Comparison of ENCODE assay signal across 12 cellular contexts in the genomic region with DNA sequence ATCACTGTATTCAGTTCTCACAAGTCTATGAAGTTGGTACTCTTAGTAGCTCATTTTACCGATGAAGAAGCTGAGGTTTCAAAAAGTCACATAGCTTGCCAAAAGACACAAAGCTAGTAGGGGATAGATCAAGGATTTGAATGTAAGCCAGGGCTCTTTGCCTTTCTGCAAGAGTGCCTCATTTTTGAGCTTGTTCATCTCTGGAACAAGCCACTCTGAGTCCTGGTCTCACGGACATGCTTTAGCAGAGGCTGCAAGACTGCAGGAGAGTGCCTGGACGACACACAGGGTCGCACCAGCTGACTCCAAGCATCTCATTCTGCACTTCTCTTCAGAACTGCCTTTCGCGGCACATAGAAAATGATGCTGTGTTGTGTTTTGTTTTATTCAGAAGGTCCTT. TPM values are rescaled to one million over a fixed set of nuclear protein-coding genes. Genes with fewer than 3 reads are reported as not detected.
DNase-seq lines count a peak whose midpoint lies in the region; ATAC-seq and TF ChIP-seq lines count a peak whose summit lies in the region.
"Had no signal": no experiment of that assay in that cellular context is flagged by ENCODE, and none has a peak within 500 bp of the region (broad histone marks: within the 10 kb centered on the region; RNA-seq: fewer than 3 reads in every experiment).

No MANE protein-coding gene starts in this region.

- TF ChIP-seq EP300 in suprapubic skin (IDR thresholded peaks at IDR 0.05) = no peak

- H3K4me1 ChIP-seq in right lobe of liver = peaks cover 0 to 40% (median 19%) of the 10 kb centered on the region in 4 donors
- H3K4me1 ChIP-seq in suprapubic skin = peaks cover 77% of the 10 kb centered on the region

- 43% methylated on average over 6 of the region's 6 CpGs for WGBS in right lobe of liver (ENCODE audit: insufficient coverage, low coverage, low lambda C conversion rate, missing lambda C conversion rate)
- WGBS in suprapubic skin = 43% methylated on average over 6 of the region's 6 CpGs

- intact Hi-C loops in right lobe of liver (cut with DNase I) = loop anchor here (5.0 to 10.0 kb wide), 3 partner anchors 100 to 713 kb away; no protein-coding TSS in a partner anchor

- no peaks in the 10 kb centered on the region for H3K36me3 ChIP-seq in right lobe of liver
- no peaks in the 10 kb centered on the region for H3K36me3 ChIP-seq in suprapubic skin

- no peak overlapping the region for H3K4me3 ChIP-seq in right lobe of liver
- peak overlapping the region; percentile 90 for H3K4me3 ChIP-seq in suprapubic skin
- H3K4me3 ChIP-seq: body of pancreas had no signal

- no peaks in the 10 kb centered on the region for H3K27me3 ChIP-seq in right lobe of liver
- peaks cover 2% of the 10 kb centered on the region for H3K27me3 ChIP-seq in suprapubic skin
- H3K27me3 ChIP-seq: body of pancreas had no signal

- H3K9me3 ChIP-seq in right lobe of liver (no peaks in the 10 kb centered on the region), suprapubic skin (no peaks in the 10 kb centered on the region)
- H3K9me3 ChIP-seq: body of pancreas had no signal

- DNase-seq in NCI-H1105 treated with DMSO at 0.1 percent for 48 hours (lab: John Stamatoyannopoulos, UW) (peak; percentile 23), NCI-H1105 (lab: John Stamatoyannopoulos, UW) (no peak), astrocyte of the hippocampus (ENCODE audit: low read depth, low spot score) (peak; percentile 77), right lobe of liver (no peak), suprapubic skin (ENCODE audit: low spot score in 2 of 2) (no peak), NCI-H69 (lab: John Stamatoyannopoulos, UW) (no peak)
- DNase-seq in activated CD4-positive, alpha-beta T cell treated with anti-CD3 and anti-CD28 coated beads for 1 hour = no peak
- DNase-seq: body of pancreas; Kasumi-1; stimulated activated CD4-positive, alpha-beta T cell treated with anti-CD3 and anti-CD28 coated beads, Interleukin-15, amount 100 ng/mL, for 24 hours; stimulated activated naive CD4-positive, alpha-beta T cell treated with Interleukin-2 at 50 U/mL for 16 hours had no signal

- no peak for TF ChIP-seq POLR2A in right lobe of liver (IDR thresholded peaks at IDR 0.05)
- TF ChIP-seq POLR2A in suprapubic skin (IDR thresholded peaks at IDR 0.05) = no peak

- H3K27ac ChIP-seq in right lobe of liver = peak overlapping the region in 2 of 3 donors; percentile 5 to 39
- peak overlapping the region; percentile 99 for H3K27ac ChIP-seq in suprapubic skin

- TF ChIP-seq CTCF in right lobe of liver (IDR thresholded peaks at IDR 0.05) = no peak
- TF ChIP-seq CTCF in suprapubic skin (IDR thresholded peaks at IDR 0.05) = no peak

- ATAC-seq in right lobe of liver (no peak), HG03432 (IDR thresholded peaks at IDR 0.05; ENCODE audit: unreplicated experiment) (no peak)
- ATAC-seq: body of pancreas had no signal

RNA-seq across cellular contexts. Expression of gene NUAK1, which starts 3.7 kb away (rescaled TPM):
- total RNA-seq in right lobe of liver = 10 to 100 TPM in 1 of 6 experiments, 1 to 10 TPM in 5; 2.0 to 11.0 (median 3.5) TPM
- total RNA-seq in suprapubic skin = 10 to 100 TPM; 22.6 to 44.3 (median 38.4) TPM

Comparison
In these comparisons a context has a peak if more than half of its experiments do, and no peak if none do; other contexts are left out.
1. DNase-seq: peak in NCI-H1105 treated with DMSO at 0.1 percent for 48 hours (single experiment) and astrocyte of the hippocampus (single experiment); none in NCI-H1105 (single experiment), right lobe of liver (0 of 3), suprapubic skin (0 of 2), activated CD4-positive, alpha-beta T cell treated with anti-CD3 and anti-CD28 coated beads for 1 hour (single experiment) and NCI-H69 (single experiment).